21 cellular contexts compared by ENCODE assay signal in genomic region chr5:126512451-126512850, GRCh38.
"Had no signal": no experiment of that assay in that cellular context is flagged by ENCODE, and none has a peak within 500 bp of the region (broad histone marks: within the 10 kb centered on the region; RNA-seq: fewer than 3 reads in every experiment).

No MANE protein-coding gene starts in this region.

- H3K4me3 ChIP-seq: body of pancreas, SJCRH30, skin epidermis had no signal

- H3K4me1 ChIP-seq: body of pancreas had no signal

- H3K36me3 ChIP-seq: neutrophil, SJCRH30, WERI-Rb-1 had no signal

- H3K9me3 ChIP-seq: body of pancreas, neutrophil, SJCRH30 had no signal

- ATAC-seq: body of pancreas; effector memory CD8-positive, alpha-beta T cell; foreskin keratinocyte; left ventricle myocardium superior; naive thymus-derived CD8-positive, alpha-beta T cell had no signal

- H3K27me3 ChIP-seq: body of pancreas, foreskin keratinocyte, neutrophil, SJCRH30 had no signal

- H3K27ac ChIP-seq: foreskin keratinocyte, neutrophil, SJCRH30, WERI-Rb-1 had no signal

- DNase-seq: activated CD4-positive, alpha-beta T cell treated with anti-CD3 and anti-CD28 coated beads, Interleukin-2, amount 50 U/mL, for 4 hours; activated naive CD4-positive, alpha-beta T cell; activated naive CD8-positive, alpha-beta T cell treated with anti-CD3 and anti-CD28 coated beads for 36 hours; amygdala; body of pancreas; caudate nucleus; effector memory CD8-positive, alpha-beta T cell; foreskin keratinocyte; glutamatergic neuron; hippocampal formation; islet precursor cell; left ventricle myocardium superior; mesenchymal stem cell; naive thymus-derived CD8-positive, alpha-beta T cell; SJCRH30; stimulated activated CD4-positive, alpha-beta T cell treated with anti-CD3 and anti-CD28 coated beads, Interleukin-15, amount 100 ng/mL, for 24 hours; stimulated activated CD4-positive, alpha-beta T cell treated with anti-CD3 and anti-CD28 coated beads, Interleukin-2, amount 100 ng/mL, for 48 hours; T-helper 2 cell; WERI-Rb-1 had no signal
